In the genomic region with DNA sequence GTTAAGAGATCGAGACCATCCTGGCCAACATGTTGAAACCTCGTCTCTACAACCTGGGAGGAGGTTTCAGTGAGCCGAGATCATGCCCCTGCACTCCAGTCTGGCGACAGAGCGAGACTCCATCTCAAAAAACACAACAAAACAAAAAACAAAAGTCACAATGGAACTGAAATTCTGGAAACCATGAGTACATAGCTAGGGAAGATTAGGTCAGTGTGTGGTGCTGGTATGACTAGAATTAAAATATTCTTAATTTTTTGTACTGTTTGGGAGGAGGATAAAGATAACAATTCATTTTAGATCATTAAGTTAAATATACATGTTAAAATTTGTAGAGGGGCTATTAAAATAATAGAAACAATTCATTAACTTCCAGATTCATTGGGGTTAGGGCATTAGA, we compare ENCODE assay signal across 1 cellular context.
TF ChIP-seq lines count a peak whose summit lies in the region.

No MANE protein-coding gene starts in this region.

TF ChIP-seq in HCT116, 20 proteins besides CTCF, POLR2A, EP300 and RAD21 (continued from another document):
- TF ChIP-seq, protein P1, sequence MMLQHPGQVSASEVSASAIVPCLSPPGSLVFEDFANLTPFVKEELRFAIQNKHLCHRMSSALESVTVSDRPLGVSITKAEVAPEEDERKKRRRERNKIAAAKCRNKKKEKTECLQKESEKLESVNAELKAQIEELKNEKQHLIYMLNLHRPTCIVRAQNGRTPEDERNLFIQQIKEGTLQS (IDR thresholded peaks at IDR 0.05): no peak
- TF ChIP-seq ZFX (IDR thresholded peaks at IDR 0.05) (no peak), POLR2AphosphoS5 (IDR thresholded peaks at IDR 0.05; ENCODE audit: low read depth, low read length) (no peak), ELF1 (IDR thresholded peaks at IDR 0.05; ENCODE audit: borderline replicate concordance, low read depth) (no peak), SIN3A (IDR thresholded peaks at IDR 0.05; ENCODE audit: low read depth) (no peak), EGR1 (IDR thresholded peaks at IDR 0.05; ENCODE audit: low read depth) (no peak), SP1 (IDR thresholded peaks at IDR 0.05; ENCODE audit: low read depth) (no peak), ZNF274 (IDR thresholded peaks at IDR 0.05; ENCODE audit: low read depth, low read length) (no peak), TCF7L2 (IDR thresholded peaks at IDR 0.05; ENCODE audit: borderline replicate concordance, extremely low read depth, insufficient read depth, insufficient read length) (no peak), MAX (IDR thresholded peaks at IDR 0.05) (no peak), FOSL1 (IDR thresholded peaks at IDR 0.05; ENCODE audit: low read depth) (no peak), EZH2 (IDR thresholded peaks at IDR 0.05) (no peak), EZH2phosphoT487 (IDR thresholded peaks at IDR 0.05; ENCODE audit: borderline replicate concordance) (no peak), JUND (IDR thresholded peaks at IDR 0.05) (no peak), CEBPB (IDR thresholded peaks at IDR 0.05; ENCODE audit: low read depth) (no peak)
- TF ChIP-seq, protein P2, sequence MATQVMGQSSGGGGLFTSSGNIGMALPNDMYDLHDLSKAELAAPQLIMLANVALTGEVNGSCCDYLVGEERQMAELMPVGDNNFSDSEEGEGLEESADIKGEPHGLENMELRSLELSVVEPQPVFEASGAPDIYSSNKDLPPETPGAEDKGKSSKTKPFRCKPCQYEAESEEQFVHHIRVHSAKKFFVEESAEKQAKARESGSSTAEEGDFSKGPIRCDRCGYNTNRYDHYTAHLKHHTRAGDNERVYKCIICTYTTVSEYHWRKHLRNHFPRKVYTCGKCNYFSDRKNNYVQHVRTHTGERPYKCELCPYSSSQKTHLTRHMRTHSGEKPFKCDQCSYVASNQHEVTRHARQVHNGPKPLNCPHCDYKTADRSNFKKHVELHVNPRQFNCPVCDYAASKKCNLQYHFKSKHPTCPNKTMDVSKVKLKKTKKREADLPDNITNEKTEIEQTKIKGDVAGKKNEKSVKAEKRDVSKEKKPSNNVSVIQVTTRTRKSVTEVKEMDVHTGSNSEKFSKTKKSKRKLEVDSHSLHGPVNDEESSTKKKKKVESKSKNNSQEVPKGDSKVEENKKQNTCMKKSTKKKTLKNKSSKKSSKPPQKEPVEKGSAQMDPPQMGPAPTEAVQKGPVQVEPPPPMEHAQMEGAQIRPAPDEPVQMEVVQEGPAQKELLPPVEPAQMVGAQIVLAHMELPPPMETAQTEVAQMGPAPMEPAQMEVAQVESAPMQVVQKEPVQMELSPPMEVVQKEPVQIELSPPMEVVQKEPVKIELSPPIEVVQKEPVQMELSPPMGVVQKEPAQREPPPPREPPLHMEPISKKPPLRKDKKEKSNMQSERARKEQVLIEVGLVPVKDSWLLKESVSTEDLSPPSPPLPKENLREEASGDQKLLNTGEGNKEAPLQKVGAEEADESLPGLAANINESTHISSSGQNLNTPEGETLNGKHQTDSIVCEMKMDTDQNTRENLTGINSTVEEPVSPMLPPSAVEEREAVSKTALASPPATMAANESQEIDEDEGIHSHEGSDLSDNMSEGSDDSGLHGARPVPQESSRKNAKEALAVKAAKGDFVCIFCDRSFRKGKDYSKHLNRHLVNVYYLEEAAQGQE (IDR thresholded peaks at IDR 0.05; ENCODE audit: low read depth): no peak
